32 cellular contexts compared by ENCODE assay signal in the genomic region with DNA sequence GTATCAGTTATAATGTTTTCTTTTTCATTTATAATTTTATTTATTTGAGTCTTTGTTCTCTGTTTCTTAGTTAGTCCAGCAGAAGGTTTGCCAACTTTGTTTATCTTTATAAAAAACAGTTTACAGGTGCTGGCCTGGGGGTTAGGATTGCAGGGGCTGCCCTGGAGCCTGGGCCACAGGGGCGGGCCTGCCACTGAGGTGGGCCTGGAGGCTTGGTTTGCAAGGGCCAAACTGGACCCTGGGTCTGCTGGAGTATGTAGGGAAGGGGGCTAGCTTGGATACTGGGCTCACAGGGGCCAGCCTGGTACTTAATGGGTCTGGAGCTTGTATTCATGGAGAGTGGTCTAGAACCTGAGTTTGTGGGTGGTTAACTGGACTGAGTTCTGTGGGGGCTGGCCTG.
"Had no signal": no experiment of that assay in that cellular context is flagged by ENCODE, and none has a peak within 500 bp of the region (broad histone marks: within the 10 kb centered on the region; RNA-seq: fewer than 3 reads in every experiment).

No MANE protein-coding gene starts in this region.

- H3K4me1 ChIP-seq: adrenal gland, ascending aorta, breast epithelium had no signal

- H3K4me3 ChIP-seq: adrenal gland, ascending aorta, body of pancreas, breast epithelium, cardiac muscle cell had no signal

- H3K36me3 ChIP-seq: adrenal gland, ascending aorta, brain microvascular endothelial cell, breast epithelium, cardiac muscle cell had no signal

- H3K27me3 ChIP-seq: adrenal gland, ascending aorta, body of pancreas, brain microvascular endothelial cell, breast epithelium, cardiac muscle cell had no signal

- ATAC-seq: activated naive CD4-positive, alpha-beta T cell treated with anti-CD3 and anti-CD28 coated beads, Interleukin-2, amount 50 U/mL, for 72 hours; activated naive CD8-positive, alpha-beta T cell treated with anti-CD3 and anti-CD28 coated beads, Interleukin-2, amount 50 U/mL, for 24 hours; activated T-cell treated with anti-CD3 and anti-CD28 coated beads, Interleukin-2, amount 50 U/mL, for 4 hours; activated T-cell treated with anti-CD3 and anti-CD28 coated beads, Interleukin-2, amount 50 U/mL, for 72 hours; activated T-helper 17 cell treated with anti-CD3 and anti-CD28 coated beads, Interleukin-2, amount 50 U/mL, for 72 hours; body of pancreas had no signal

- H3K9me3 ChIP-seq: adrenal gland, ascending aorta, body of pancreas had no signal

- DNase-seq: activated effector memory CD4-positive, alpha-beta T cell treated with anti-CD3 and anti-CD28 coated beads, Interleukin-2, amount 50 U/mL, for 16 hours; activated effector memory CD4-positive, alpha-beta T cell treated with Interleukin-2 at 50 U/mL for 16 hours; activated gamma-delta T cell; activated gamma-delta T cell treated with Interleukin-2 at 50 U/mL for 16 hours; activated naive CD4-positive, alpha-beta T cell; activated naive CD4-positive, alpha-beta T cell treated with anti-CD3 and anti-CD28 coated beads for 36 hours; activated naive CD4-positive, alpha-beta T cell treated with anti-CD3 and anti-CD28 coated beads, Interleukin-2, amount 10 ng/mL, durations not matched to agents 7 days and 5 days; activated naive CD4-positive, alpha-beta T cell treated with anti-CD3 and anti-CD28 coated beads, Interleukin-2, amount 50 U/mL, for 16 hours; activated naive CD4-positive, alpha-beta T cell treated with Interleukin-2 at 50 U/mL for 16 hours; activated naive CD8-positive, alpha-beta T cell treated with anti-CD3 and anti-CD28 coated beads for 36 hours; activated naive CD8-positive, alpha-beta T cell treated with anti-CD3 and anti-CD28 coated beads, Interleukin-2, amount 10 ng/mL, durations not matched to agents 7 days and 5 days; activated naive CD8-positive, alpha-beta T cell treated with anti-CD3 and anti-CD28 coated beads, Interleukin-2, amount 50 U/mL, for 24 hours; activated T-cell treated with anti-CD3 and anti-CD28 coated beads, Interleukin-2, amount 50 U/mL, for 1 hour; activated T-cell treated with anti-CD3 and anti-CD28 coated beads, Interleukin-2, amount 50 U/mL, for 24 hours; activated T-cell treated with anti-CD3 and anti-CD28 coated beads, Interleukin-2, amount 50 U/mL, for 4 hours; activated T-cell treated with anti-CD3 and anti-CD28 coated beads, Interleukin-2, amount 50 U/mL, for 48 hours; activated T-cell treated with anti-CD3 and anti-CD28 coated beads, Interleukin-2, amount 50 U/mL, for 72 hours; adrenal gland; amniotic stem cell; amygdala; anterior cingulate cortex; aorta; body of pancreas; brain microvascular endothelial cell; caudate nucleus; central memory CD4-positive, alpha-beta T cell; cerebellar nuclear complex had no signal

- H3K27ac ChIP-seq: adrenal gland, ascending aorta, body of pancreas, brain microvascular endothelial cell, breast epithelium, cardiac muscle cell had no signal
